ENCODE assay signal across 8 cellular contexts in the genomic region with DNA sequence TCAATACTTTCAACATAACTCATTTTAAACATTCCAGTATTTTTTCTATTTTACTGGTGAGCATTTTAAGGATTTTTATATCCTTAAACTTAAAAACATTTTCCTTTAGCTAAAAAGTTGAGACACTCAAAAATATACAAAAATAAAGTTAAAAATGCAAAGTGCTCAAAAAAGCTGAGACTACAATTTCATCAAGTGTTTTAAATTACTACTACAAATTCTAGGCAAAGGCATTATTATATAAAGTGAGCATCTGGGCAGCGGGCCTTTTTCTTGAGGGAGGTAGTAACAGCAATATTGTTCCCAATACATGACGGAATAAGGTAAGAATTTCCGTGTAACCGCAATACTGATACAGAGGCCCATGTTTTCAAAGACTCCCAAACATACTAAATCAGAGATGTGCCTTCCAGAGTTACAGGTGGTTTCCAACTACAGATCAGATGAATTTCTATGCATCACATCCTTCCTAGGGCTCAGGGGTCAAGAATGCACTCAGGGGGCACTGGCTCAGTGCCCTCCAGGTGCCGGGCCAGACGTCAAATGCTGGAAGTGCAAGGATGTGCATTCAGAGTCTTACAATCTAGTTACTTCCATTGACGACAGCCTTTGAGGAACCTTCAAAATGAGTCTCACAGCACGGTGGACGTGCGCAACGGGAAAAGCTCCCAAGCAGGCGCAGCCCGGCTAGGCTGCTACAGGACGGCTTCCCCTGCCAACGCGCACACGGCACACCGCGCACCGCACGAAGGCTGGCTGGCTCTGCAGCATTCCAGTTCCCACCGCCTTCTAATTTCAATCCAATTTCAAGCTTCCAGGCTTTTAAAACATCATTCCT. TPM values are rescaled to one million over a fixed set of nuclear protein-coding genes. Genes with fewer than 3 reads are reported as not detected.
DNase-seq lines count a peak whose midpoint lies in the region; ATAC-seq and TF ChIP-seq lines count a peak whose summit lies in the region.

No MANE protein-coding gene starts in this region.

- CTCF ChIA-PET in CD4-positive, alpha-beta T cell (lab: Charles Lee) = interaction anchor here (1.5 to 4.2 kb wide), 4 partner anchors 14 to 29 kb away, joined by 3 to 29 read pairs (median 5); a partner anchor contains a TSS

- peak overlapping the region; percentile 52 to 64 for H3K4me3 ChIP-seq in left lung

- no peaks in the 10 kb centered on the region for H3K27me3 ChIP-seq in CD4-positive, alpha-beta T cell (ENCODE audit: control insufficient read depth, insufficient read depth, low read length)
- H3K27me3 ChIP-seq in left lung = peaks cover 0 to 6% of the 10 kb centered on the region in 2 donors

- H3K36me3 ChIP-seq in left lung = no peaks in the 10 kb centered on the region

- no peaks in the 10 kb centered on the region for H3K27me3 Mint-ChIP-seq in CD4-positive, alpha-beta T cell

- intact Hi-C loops in CD4-positive, alpha-beta T cell (cut with DNase I, micrococcal nuclease) = loop anchor here (1.0 to 10.0 kb wide), 4 partner anchors 20 to 832 kb away; a partner anchor contains a TSS
- intact Hi-C loops in left lung (cut with DNase I) = no loop called here

- peaks cover 4 to 36% of the 10 kb centered on the region in 2 donors for H3K4me1 ChIP-seq in left lung

- TF ChIP-seq CTCF in CD4-positive, alpha-beta T cell (IDR thresholded peaks at IDR 0.05) = no peak
- TF ChIP-seq CTCF in VCaP (conservative IDR thresholded peaks at IDR 0.05) = no peak
- TF ChIP-seq CTCF in left lung (IDR thresholded peaks at IDR 0.05) = no peak

- H3K4me3 Mint-ChIP-seq in CD4-positive, alpha-beta T cell = peak overlapping the region; percentile 90

- H3K27ac Mint-ChIP-seq in CD4-positive, alpha-beta T cell = peak overlapping the region; percentile 94

- ATAC-seq in CD4-positive, alpha-beta T cell (ENCODE audit: poor library complexity) = peak; percentile 49
- ATAC-seq in GM19452 (IDR thresholded peaks at IDR 0.05; ENCODE audit: unreplicated experiment) (peak; percentile 23), left lung (peak; percentile 71), HG03378 (IDR thresholded peaks at IDR 0.05; ENCODE audit: unreplicated experiment) (no peak)

- H3K27ac ChIP-seq in CD4-positive, alpha-beta T cell (ENCODE audit: low read depth, low read length) = peak overlapping the region; percentile 81
- H3K27ac ChIP-seq in VCaP (peak overlapping the region; percentile 95), left lung (peak overlapping the region; percentile 84 to 86)

- H3K4me1 Mint-ChIP-seq in CD4-positive, alpha-beta T cell (ENCODE audit: low read depth) = peaks cover 66% of the 10 kb centered on the region

- no peaks in the 10 kb centered on the region for H3K9me3 Mint-ChIP-seq in CD4-positive, alpha-beta T cell

- H3K9me3 ChIP-seq in CD4-positive, alpha-beta T cell (ENCODE audit: control insufficient read depth, low read length) = no peaks in the 10 kb centered on the region
- no peaks in the 10 kb centered on the region for H3K9me3 ChIP-seq in left lung

- peak; percentile 16 to 44 (median 28) for DNase-seq in CD4-positive, alpha-beta T cell
- peak; percentile 45 to 48 for DNase-seq in Kasumi-1 (lab: John Stamatoyannopoulos, UW)
- peak; percentile 92 for DNase-seq in dermis blood vessel endothelial cell
- DNase-seq in left lung = peak; percentile 58 to 82
- DNase-seq in stimulated activated CD4-positive, alpha-beta T cell treated with anti-CD3 and anti-CD28 coated beads, TNF-alpha, amount 100 ng/mL, for 48 hours (ENCODE audit: low read depth in 3 of 3) = peak; percentile 7 to 27 (median 17)

- POLR2A ChIA-PET in CD4-positive, alpha-beta T cell (lab: Charles Lee) = interaction anchor here (0.7 to 13.2 kb wide), 15 partner anchors 9 to 862 kb away, joined by 3 to 230 read pairs (median 4); a partner anchor contains a TSS

- H3K36me3 Mint-ChIP-seq in CD4-positive, alpha-beta T cell (ENCODE audit: low read depth) = peaks cover 44% of the 10 kb centered on the region

RNA-seq across cellular contexts. Expression of a gene that starts 1.7 kb away (rescaled TPM):
- total RNA-seq in CD4-positive, alpha-beta T cell = 10 to 100 TPM; 93.9 to 97.8 TPM
- total RNA-seq in dermis blood vessel endothelial cell = 44.9 and 53.2 TPM in 2 replicates
- total RNA-seq in left lung = 10 to 100 TPM; 33.5 to 37.0 TPM

RNA-seq across cellular contexts. Expression of a gene that starts 20.7 kb away (rescaled TPM):
- 10 to 100 TPM; 19.7 to 21.3 TPM for total RNA-seq in CD4-positive, alpha-beta T cell
- 27.1 and 36.2 TPM in 2 replicates for total RNA-seq in dermis blood vessel endothelial cell
- 10 to 100 TPM; 24.7 to 25.3 TPM for total RNA-seq in left lung

RNA-seq across cellular contexts. Expression of a gene that starts 20.8 kb away (rescaled TPM):
- total RNA-seq in CD4-positive, alpha-beta T cell = 10 to 100 TPM; 22.0 to 23.5 TPM
- total RNA-seq in dermis blood vessel endothelial cell = 21.0 and 39.5 TPM in 2 replicates
- total RNA-seq in left lung = 10 to 100 TPM; 31.3 to 31.9 TPM

RNA-seq across cellular contexts. Expression of a gene that starts 28.8 kb away (rescaled TPM):
- 1 to 10 TPM; 4.1 to 4.3 TPM for total RNA-seq in CD4-positive, alpha-beta T cell
- total RNA-seq in dermis blood vessel endothelial cell = 0.74 and 1.2 TPM in 2 replicates
- total RNA-seq in left lung = 1 to 10 TPM; 1.4 to 1.7 TPM

RNA-seq across cellular contexts. Expression of a gene that starts 28.8 kb away (rescaled TPM):
- total RNA-seq in CD4-positive, alpha-beta T cell = 10 to 100 TPM; 24.2 to 26.2 TPM
- 18.2 and 21.5 TPM in 2 replicates for total RNA-seq in dermis blood vessel endothelial cell
- 10 to 100 TPM; 16.8 to 24.0 TPM for total RNA-seq in left lung

Comparison
In these comparisons a context has a peak if more than half of its experiments do, and no peak if none do; other contexts are left out.
1. DNase-seq: peak in every context shown above with its lines; median percentile 92 in dermis blood vessel endothelial cell; 70 in left lung; 46 in Kasumi-1; 28 in CD4-positive, alpha-beta T cell; 17 in stimulated activated CD4-positive, alpha-beta T cell treated with anti-CD3 and anti-CD28 coated beads, TNF-alpha, amount 100 ng/mL, for 48 hours.
2. intact Hi-C loops: an anchor here in CD4-positive, alpha-beta T cell (1.0 to 10.0 kb wide); none called in left lung.